ENCODE assay signal across 34 cellular contexts in the genomic region with DNA sequence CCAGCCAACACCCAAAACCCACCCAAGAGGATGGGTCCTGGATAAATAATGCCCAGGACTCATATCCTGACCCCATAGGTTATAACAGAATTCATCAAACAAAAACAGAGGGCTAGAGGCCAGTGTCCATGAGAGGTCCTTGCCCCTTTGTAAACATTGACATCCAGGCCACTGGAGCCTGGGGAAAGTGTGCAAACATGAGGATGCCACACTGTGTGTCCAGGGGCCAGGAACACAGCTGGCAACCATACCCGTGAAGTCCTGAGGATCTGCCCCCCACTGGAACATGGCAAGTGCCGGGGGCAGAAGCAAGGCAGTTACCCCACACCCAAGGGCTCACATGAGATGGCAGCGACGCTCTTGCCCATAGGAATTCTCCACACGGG. TPM values are rescaled to one million over a fixed set of nuclear protein-coding genes. Genes with fewer than 3 reads are reported as not detected.
"Had no signal": no experiment of that assay in that cellular context is flagged by ENCODE, and none has a peak within 500 bp of the region (broad histone marks: within the 10 kb centered on the region; RNA-seq: fewer than 3 reads in every experiment).

No MANE protein-coding gene starts in this region.

- H3K27me3 ChIP-seq: ascending aorta, breast epithelium, cardiac muscle cell, esophagus muscularis mucosa, foreskin keratinocyte, gastroesophageal sphincter had no signal

- H3K36me3 ChIP-seq: ascending aorta, breast epithelium, cardiac muscle cell, esophagus muscularis mucosa, gastroesophageal sphincter had no signal

- H3K27me3 Mint-ChIP-seq: activated B cell treated with CpG ODN at 0.5 μM for 24 hours; activated CD4-positive, alpha-beta memory T cell treated with anti-CD3 and anti-CD28 coated beads for 36 hours; activated CD8-positive, alpha-beta memory T cell treated with anti-CD3 and anti-CD28 coated beads, Interleukin-2, amount 10 ng/mL, durations not matched to agents 7 days and 5 days; activated naive CD8-positive, alpha-beta T cell treated with anti-CD3 and anti-CD28 coated beads, Interleukin-2, amount 10 ng/mL, durations not matched to agents 7 days and 5 days; activated T-cell treated with anti-CD3 and anti-CD28 coated beads, Interleukin-2, amount 50 U/mL, for 24 hours; central memory CD8-positive, alpha-beta T cell; effector memory CD8-positive, alpha-beta T cell; T-cell had no signal

- H3K4me3 ChIP-seq: ascending aorta, breast epithelium, cardiac muscle cell, esophagus muscularis mucosa, gastroesophageal sphincter had no signal

- H3K4me1 ChIP-seq: breast epithelium, foreskin keratinocyte had no signal

- H3K27ac Mint-ChIP-seq: activated CD4-positive, alpha-beta memory T cell treated with anti-CD3 and anti-CD28 coated beads for 36 hours; activated CD8-positive, alpha-beta memory T cell treated with anti-CD3 and anti-CD28 coated beads, Interleukin-2, amount 10 ng/mL, durations not matched to agents 7 days and 5 days; activated CD8-positive, alpha-beta T cell treated with anti-CD3 and anti-CD28 coated beads, Interleukin-2, amount 10 ng/mL, durations not matched to agents 7 days and 5 days; activated naive CD4-positive, alpha-beta T cell treated with anti-CD3 and anti-CD28 coated beads, Interleukin-2, amount 10 ng/mL, durations not matched to agents 7 days and 5 days; activated naive CD4-positive, alpha-beta T cell treated with anti-CD3 and anti-CD28 coated beads, Interleukin-2, amount 50 U/mL, for 72 hours; activated naive CD8-positive, alpha-beta T cell treated with anti-CD3 and anti-CD28 coated beads, Interleukin-2, amount 10 ng/mL, durations not matched to agents 7 days and 5 days; activated T-cell treated with anti-CD3 and anti-CD28 coated beads, Interleukin-2, amount 50 U/mL, for 24 hours; activated T-cell treated with anti-CD3 and anti-CD28 coated beads, Interleukin-2, amount 50 U/mL, for 72 hours; effector memory CD8-positive, alpha-beta T cell; T-cell; T-helper 1 cell treated with Interleukin-12 subunit alpha and Interleukin-12 subunit beta and Interleukin-4 antibody, amounts not matched to agents 30 μg/mL and 1 μg/mL, for 36 hours; T-helper 2 cell treated with Interferon-gamma antibody and Interleukin-4, amounts not matched to agents 5 μg/mL and 100 μg/mL, for 36 hours had no signal

- H3K27ac ChIP-seq: ascending aorta, breast epithelium, cardiac muscle cell, esophagus muscularis mucosa, foreskin keratinocyte, gastroesophageal sphincter, WERI-Rb-1 had no signal

- H3K36me3 Mint-ChIP-seq: activated naive CD8-positive, alpha-beta T cell treated with anti-CD3 and anti-CD28 coated beads, Interleukin-2, amount 10 ng/mL, durations not matched to agents 7 days and 5 days; brain had no signal

- ATAC-seq: activated CD4-positive, CD25-positive, alpha-beta regulatory T cell treated with anti-CD3 and anti-CD28 coated beads, Interleukin-2, amount 50 U/mL, for 24 hours; activated CD8-positive, alpha-beta memory T cell treated with anti-CD3 and anti-CD28 coated beads, Interleukin-2, amount 10 ng/mL, durations not matched to agents 7 days and 5 days; activated CD8-positive, alpha-beta T cell treated with anti-CD3 and anti-CD28 coated beads, Interleukin-2, amount 10 ng/mL, durations not matched to agents 7 days and 5 days; activated naive CD4-positive, alpha-beta T cell treated with anti-CD3 and anti-CD28 coated beads, Interleukin-2, amount 50 U/mL, for 72 hours; activated T-cell treated with anti-CD3 and anti-CD28 coated beads, Interleukin-2, amount 50 U/mL, for 72 hours; effector memory CD8-positive, alpha-beta T cell; foreskin keratinocyte; gastroesophageal sphincter; T-cell had no signal

- DNase-seq: activated B cell treated with CpG ODN at 0.5 μM for 24 hours; activated CD4-positive, alpha-beta memory T cell treated with anti-CD3 and anti-CD28 coated beads for 36 hours; activated CD4-positive, alpha-beta T cell treated with anti-CD3 and anti-CD28 coated beads for 48 hours; activated CD8-positive, alpha-beta memory T cell treated with anti-CD3 and anti-CD28 coated beads, Interleukin-2, amount 10 ng/mL, durations not matched to agents 7 days and 5 days; activated CD8-positive, alpha-beta memory T cell treated with anti-CD3 and anti-CD28 coated beads, Interleukin-2, amount 50 U/mL, for 4 hours; activated CD8-positive, alpha-beta T cell treated with anti-CD3 and anti-CD28 coated beads, Interleukin-2, amount 10 ng/mL, durations not matched to agents 7 days and 5 days; activated gamma-delta T cell; activated naive CD4-positive, alpha-beta T cell; activated naive CD4-positive, alpha-beta T cell treated with anti-CD3 and anti-CD28 coated beads, Interleukin-2, amount 10 ng/mL, durations not matched to agents 7 days and 5 days; activated naive CD8-positive, alpha-beta T cell treated with anti-CD3 and anti-CD28 coated beads, Interleukin-2, amount 10 ng/mL, durations not matched to agents 7 days and 5 days; activated T-cell treated with anti-CD3 and anti-CD28 coated beads, Interleukin-2, amount 50 U/mL, for 24 hours; activated T-cell treated with anti-CD3 and anti-CD28 coated beads, Interleukin-2, amount 50 U/mL, for 72 hours; cortex of kidney; dermis blood vessel endothelial cell; effector CD4-positive, alpha-beta T cell; effector memory CD8-positive, alpha-beta T cell; erythroblast; foreskin keratinocyte; SW 1271; T-cell; T1000; WERI-Rb-1 had no signal

- H3K4me3 Mint-ChIP-seq: activated B cell treated with CpG ODN at 0.5 μM for 24 hours; activated CD4-positive, alpha-beta memory T cell treated with anti-CD3 and anti-CD28 coated beads for 36 hours; activated CD8-positive, alpha-beta memory T cell treated with anti-CD3 and anti-CD28 coated beads, Interleukin-2, amount 10 ng/mL, durations not matched to agents 7 days and 5 days; activated CD8-positive, alpha-beta T cell treated with anti-CD3 and anti-CD28 coated beads, Interleukin-2, amount 10 ng/mL, durations not matched to agents 7 days and 5 days; activated naive CD4-positive, alpha-beta T cell treated with anti-CD3 and anti-CD28 coated beads, Interleukin-2, amount 10 ng/mL, durations not matched to agents 7 days and 5 days; activated naive CD8-positive, alpha-beta T cell treated with anti-CD3 and anti-CD28 coated beads, Interleukin-2, amount 10 ng/mL, durations not matched to agents 7 days and 5 days; activated T-cell treated with anti-CD3 and anti-CD28 coated beads, Interleukin-2, amount 50 U/mL, for 24 hours; activated T-cell treated with anti-CD3 and anti-CD28 coated beads, Interleukin-2, amount 50 U/mL, for 72 hours; central memory CD8-positive, alpha-beta T cell; effector memory CD8-positive, alpha-beta T cell; T-cell; T-helper 1 cell treated with Interleukin-12 subunit alpha and Interleukin-12 subunit beta and Interleukin-4 antibody, amounts not matched to agents 30 μg/mL and 1 μg/mL, for 36 hours; T-helper 2 cell treated with Interferon-gamma antibody and Interleukin-4, amounts not matched to agents 5 μg/mL and 100 μg/mL, for 36 hours had no signal

- H3K9me3 Mint-ChIP-seq: activated B cell treated with CpG ODN at 0.5 μM for 24 hours; activated CD4-positive, alpha-beta memory T cell treated with anti-CD3 and anti-CD28 coated beads for 36 hours; activated naive CD4-positive, alpha-beta T cell treated with anti-CD3 and anti-CD28 coated beads, Interleukin-2, amount 10 ng/mL, durations not matched to agents 7 days and 5 days; activated naive CD4-positive, alpha-beta T cell treated with anti-CD3 and anti-CD28 coated beads, Interleukin-2, amount 50 U/mL, for 72 hours; activated naive CD8-positive, alpha-beta T cell treated with anti-CD3 and anti-CD28 coated beads, Interleukin-2, amount 10 ng/mL, durations not matched to agents 7 days and 5 days; activated T-cell treated with anti-CD3 and anti-CD28 coated beads, Interleukin-2, amount 50 U/mL, for 24 hours; activated T-cell treated with anti-CD3 and anti-CD28 coated beads, Interleukin-2, amount 50 U/mL, for 72 hours; brain; central memory CD8-positive, alpha-beta T cell; effector memory CD8-positive, alpha-beta T cell; T-cell; T-helper 1 cell treated with Interleukin-12 subunit alpha and Interleukin-12 subunit beta and Interleukin-4 antibody, amounts not matched to agents 30 μg/mL and 1 μg/mL, for 36 hours; T-helper 2 cell treated with Interferon-gamma antibody and Interleukin-4, amounts not matched to agents 5 μg/mL and 100 μg/mL, for 36 hours had no signal

- H3K9me3 ChIP-seq: ascending aorta, breast epithelium, esophagus muscularis mucosa, gastroesophageal sphincter had no signal

RNA-seq across cellular contexts. Expression of a gene that starts 5.0 kb away (rescaled TPM):
- total RNA-seq: ascending aorta had no signal

RNA-seq across cellular contexts. Expression of a gene that starts 29.8 kb away (rescaled TPM):
- total RNA-seq: activated CD4-positive, alpha-beta memory T cell treated with anti-CD3 and anti-CD28 coated beads for 36 hours; activated CD8-positive, alpha-beta memory T cell treated with anti-CD3 and anti-CD28 coated beads for 36 hours; foreskin keratinocyte had no signal
- polyA plus RNA-seq: cardiac muscle cell, foreskin keratinocyte had no signal
